Comparison of ENCODE assay signal across 1 cellular context in the genomic region with DNA sequence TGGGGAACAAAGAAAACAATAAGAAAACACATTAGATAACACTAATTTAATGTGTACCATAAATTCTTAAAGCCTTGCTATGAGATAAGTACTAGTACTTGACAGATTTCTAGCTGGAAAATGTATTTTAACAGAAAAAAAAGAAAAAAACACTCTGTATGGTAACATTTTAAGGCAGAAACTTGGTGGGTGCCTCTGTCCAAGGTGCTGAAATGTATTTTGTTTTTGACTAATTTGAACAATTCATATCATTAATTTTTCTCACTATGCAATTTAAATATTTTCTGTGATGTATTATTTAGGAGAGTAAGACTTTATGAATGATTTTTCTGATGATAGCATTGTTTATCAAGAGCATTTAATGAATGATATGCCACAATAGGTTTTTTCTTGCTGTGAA.
A peak's percentile ranks its signal among the peaks of the same experiment; 100 is the strongest.
TF ChIP-seq lines count a peak whose summit lies in the region.

No MANE protein-coding gene starts in this region.

TF ChIP-seq in HCT116, 20 proteins besides CTCF, POLR2A, EP300 and RAD21 (continued from another document):
- TF ChIP-seq, protein P1, sequence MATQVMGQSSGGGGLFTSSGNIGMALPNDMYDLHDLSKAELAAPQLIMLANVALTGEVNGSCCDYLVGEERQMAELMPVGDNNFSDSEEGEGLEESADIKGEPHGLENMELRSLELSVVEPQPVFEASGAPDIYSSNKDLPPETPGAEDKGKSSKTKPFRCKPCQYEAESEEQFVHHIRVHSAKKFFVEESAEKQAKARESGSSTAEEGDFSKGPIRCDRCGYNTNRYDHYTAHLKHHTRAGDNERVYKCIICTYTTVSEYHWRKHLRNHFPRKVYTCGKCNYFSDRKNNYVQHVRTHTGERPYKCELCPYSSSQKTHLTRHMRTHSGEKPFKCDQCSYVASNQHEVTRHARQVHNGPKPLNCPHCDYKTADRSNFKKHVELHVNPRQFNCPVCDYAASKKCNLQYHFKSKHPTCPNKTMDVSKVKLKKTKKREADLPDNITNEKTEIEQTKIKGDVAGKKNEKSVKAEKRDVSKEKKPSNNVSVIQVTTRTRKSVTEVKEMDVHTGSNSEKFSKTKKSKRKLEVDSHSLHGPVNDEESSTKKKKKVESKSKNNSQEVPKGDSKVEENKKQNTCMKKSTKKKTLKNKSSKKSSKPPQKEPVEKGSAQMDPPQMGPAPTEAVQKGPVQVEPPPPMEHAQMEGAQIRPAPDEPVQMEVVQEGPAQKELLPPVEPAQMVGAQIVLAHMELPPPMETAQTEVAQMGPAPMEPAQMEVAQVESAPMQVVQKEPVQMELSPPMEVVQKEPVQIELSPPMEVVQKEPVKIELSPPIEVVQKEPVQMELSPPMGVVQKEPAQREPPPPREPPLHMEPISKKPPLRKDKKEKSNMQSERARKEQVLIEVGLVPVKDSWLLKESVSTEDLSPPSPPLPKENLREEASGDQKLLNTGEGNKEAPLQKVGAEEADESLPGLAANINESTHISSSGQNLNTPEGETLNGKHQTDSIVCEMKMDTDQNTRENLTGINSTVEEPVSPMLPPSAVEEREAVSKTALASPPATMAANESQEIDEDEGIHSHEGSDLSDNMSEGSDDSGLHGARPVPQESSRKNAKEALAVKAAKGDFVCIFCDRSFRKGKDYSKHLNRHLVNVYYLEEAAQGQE (IDR thresholded peaks at IDR 0.05; ENCODE audit: low read depth): peak; percentile 43
